8 cellular contexts compared by ENCODE assay signal in the genomic region with DNA sequence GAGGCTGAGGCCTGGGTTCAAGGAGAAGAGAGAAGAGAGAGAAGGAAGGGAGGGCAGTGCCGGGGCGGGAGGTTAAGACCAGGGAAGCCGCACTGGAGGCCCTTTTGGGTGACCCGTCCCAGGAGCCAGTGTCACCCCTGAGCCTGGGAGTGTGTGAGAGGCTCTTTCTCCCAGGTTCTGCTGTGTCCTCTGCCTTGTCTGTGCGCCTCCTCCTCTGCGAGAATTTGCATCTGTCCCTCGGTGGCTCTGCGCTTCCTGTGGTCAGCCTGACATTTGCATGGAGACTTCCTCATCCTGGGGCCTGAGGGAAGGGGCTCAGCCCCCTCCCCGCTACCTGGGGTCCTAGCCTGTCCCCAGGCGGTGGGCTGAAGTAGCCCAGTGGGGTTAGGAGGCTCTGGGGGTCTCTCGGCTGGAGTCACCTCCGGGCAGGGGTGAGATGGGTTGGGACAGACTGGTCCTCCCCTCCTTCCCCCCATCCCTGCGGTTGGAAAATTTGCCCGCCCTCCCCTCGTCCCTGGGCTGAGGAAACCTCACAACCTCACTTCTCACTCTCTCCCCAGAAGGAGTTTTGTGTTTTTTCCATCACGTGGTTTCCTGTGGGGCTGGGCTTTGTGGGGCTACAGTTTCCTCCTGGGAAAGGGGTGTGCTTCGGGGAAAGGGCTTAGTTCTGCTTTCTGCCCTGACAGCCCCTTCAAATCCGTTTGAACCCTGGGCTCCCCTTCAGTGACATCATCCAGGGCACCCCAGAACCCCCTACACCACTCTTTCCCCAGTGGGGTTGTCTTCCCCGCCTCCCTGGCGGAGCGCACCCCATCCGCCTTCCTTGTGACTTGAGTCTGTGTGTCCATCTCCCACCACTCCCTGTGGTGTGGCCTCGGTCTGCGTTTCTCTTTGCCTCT. TPM values are rescaled to one million over a fixed set of nuclear protein-coding genes. Genes with fewer than 3 reads are reported as not detected.
A peak's percentile ranks its signal among the peaks of the same experiment; 100 is the strongest.
DNase-seq lines count a peak whose midpoint lies in the region; ATAC-seq, FAIRE-seq and TF ChIP-seq lines count a peak whose summit lies in the region.

No MANE protein-coding gene starts in this region.

- H3K27ac ChIP-seq in CD4-positive, alpha-beta T cell (ENCODE audit: low read depth, low read length): peak overlapping the region; percentile 96
- peak overlapping the region; percentile 35 for H3K27ac ChIP-seq in KMS-11
- peak overlapping the region; percentile 65 to 87 for H3K27ac ChIP-seq in small intestine (ENCODE audit: low read depth in 1 of 2, low read length in 1 of 2)

- intact Hi-C loops in CD4-positive, alpha-beta T cell (cut with DNase I, micrococcal nuclease): loop anchor here in 1 of 2 experiments (1.0 to 5.0 kb wide), 2 partner anchors 8 to 101 kb away; a partner anchor contains a TSS

- WGBS in small intestine, 3 donors: 50 to 78% (median 68%) methylated on average over 21 to 24 of the region's 24 CpGs

- peaks cover 34% of the 10 kb centered on the region for H3K4me1 ChIP-seq in KMS-11 (ENCODE audit: low read depth, poor library complexity, severe bottlenecking)
- no peaks in the 10 kb centered on the region for H3K4me1 ChIP-seq in small intestine (ENCODE audit: control insufficient read depth in 2 of 2, insufficient read depth in 1 of 2, low read depth in 1 of 2, low read length in 1 of 2)

- H3K27ac Mint-ChIP-seq in CD4-positive, alpha-beta T cell: peak overlapping the region; percentile 97

- peak in 9 of 10 experiments; percentile 50 to 73 (median 59) for DNase-seq in CD4-positive, alpha-beta T cell
- peak; percentile 80 to 87 for DNase-seq in activated CD8-positive, alpha-beta memory T cell treated with anti-CD3 and anti-CD28 coated beads for 4 hours (ENCODE audit: low read depth in 2 of 2)
- DNase-seq in fibroblast of peridontal ligament (ENCODE audit: extremely low read depth): peak; percentile 63
- DNase-seq in small intestine: peak; percentile 56
- no peak for DNase-seq in NCI-H69 (lab: John Stamatoyannopoulos, UW)
- DNase-seq in amniotic stem cell (lab: John Stamatoyannopoulos, UW): no peak

- H3K9me3 ChIP-seq in CD4-positive, alpha-beta T cell (ENCODE audit: control insufficient read depth, low read length): no peaks in the 10 kb centered on the region
- no peaks in the 10 kb centered on the region for H3K9me3 ChIP-seq in small intestine (ENCODE audit: control insufficient read depth, low read depth)

- H3K4me2 ChIP-seq in KMS-11: peak overlapping the region; percentile 93

- FAIRE-seq in small intestine (lab: Jason Lieb, UNC): no peak

- H4K20me1 ChIP-seq in KMS-11 (ENCODE audit: insufficient read depth): no peaks in the 10 kb centered on the region

- H3K4me1 Mint-ChIP-seq in CD4-positive, alpha-beta T cell (ENCODE audit: low read depth): peaks cover 89% of the 10 kb centered on the region

- POLR2A ChIA-PET in CD4-positive, alpha-beta T cell (lab: Charles Lee): interaction anchor here (1.2 to 16.4 kb wide), 5 partner anchors 5 to 16 kb away, joined by 5 to 963 read pairs (median 27); a partner anchor contains a TSS

- peak overlapping the region; percentile 20; the same call in 1 of the 2 replicates for H3K9ac ChIP-seq in KMS-11

- H3K9me3 Mint-ChIP-seq in CD4-positive, alpha-beta T cell: no peaks in the 10 kb centered on the region

- no peak overlapping the region for H3K4me3 ChIP-seq in KMS-11 (IDR thresholded peaks at IDR 0.05; ENCODE audit: insufficient read depth, low read depth, low read length)
- peak overlapping the region; percentile 64 to 66 for H3K4me3 ChIP-seq in small intestine (ENCODE audit: low read depth in 1 of 2, low read length in 2 of 2)

- no peaks in the 10 kb centered on the region for H3K27me3 Mint-ChIP-seq in CD4-positive, alpha-beta T cell

- no peaks in the 10 kb centered on the region for H3K36me3 ChIP-seq in KMS-11 (ENCODE audit: insufficient read depth)
- H3K36me3 ChIP-seq in small intestine (ENCODE audit: control insufficient read depth in 2 of 2, insufficient read depth in 2 of 2, low read length in 2 of 2): peaks cover 0 to 4% of the 10 kb centered on the region in 2 donors

- H3K27me3 ChIP-seq in CD4-positive, alpha-beta T cell (ENCODE audit: control insufficient read depth, insufficient read depth, low read length): no peaks in the 10 kb centered on the region
- no peaks in the 10 kb centered on the region for H3K27me3 ChIP-seq in KMS-11 (ENCODE audit: insufficient read depth, low read depth)
- H3K27me3 ChIP-seq in small intestine (ENCODE audit: control insufficient read depth in 2 of 2, insufficient read depth in 2 of 2, low read length in 2 of 2): no peaks in the 10 kb centered on the region

- CTCF ChIA-PET in CD4-positive, alpha-beta T cell (lab: Charles Lee): interaction anchor here (1.4 to 13.3 kb wide), 3 partner anchors 6 to 63 kb away, joined by 3 to 324 read pairs (median 4); a partner anchor contains a TSS

- TF ChIP-seq CTCF in CD4-positive, alpha-beta T cell (IDR thresholded peaks at IDR 0.05): no peak
- no peak for TF ChIP-seq CTCF in KMS-11 (conservative IDR thresholded peaks at IDR 0.05; ENCODE audit: low read depth, low read length)

- no peaks in the 10 kb centered on the region for H3K79me2 ChIP-seq in KMS-11 (ENCODE audit: insufficient read depth, low read depth)

- peak overlapping the region; percentile 79 for H2AFZ ChIP-seq in KMS-11 (ENCODE audit: low read depth)

- ATAC-seq in CD4-positive, alpha-beta T cell (ENCODE audit: poor library complexity): peak; percentile 45
- peak; percentile 45 for ATAC-seq in GM21390 (IDR thresholded peaks at IDR 0.05; ENCODE audit: unreplicated experiment)

- H3K36me3 Mint-ChIP-seq in CD4-positive, alpha-beta T cell (ENCODE audit: low read depth): peaks cover 75% of the 10 kb centered on the region

- H3K4me3 Mint-ChIP-seq in CD4-positive, alpha-beta T cell: peak overlapping the region; percentile 100

RNA-seq across cellular contexts. Expression of a gene that starts 2.5 kb away (rescaled TPM):
- 10 to 100 TPM; 79.0 to 83.5 TPM for total RNA-seq in CD4-positive, alpha-beta T cell
- polyA plus RNA-seq in small intestine: 10 to 100 TPM; 40.7 to 81.1 (median 76.7) TPM

RNA-seq across cellular contexts. Expression of a gene that starts 9.8 kb away (rescaled TPM):
- total RNA-seq in CD4-positive, alpha-beta T cell: 100 to 1,000 TPM; 305 to 311 TPM
- polyA plus RNA-seq in small intestine: 100 to 1,000 TPM; 185 to 379 (median 361) TPM

RNA-seq across cellular contexts. Expression of a gene that starts 10.1 kb away (rescaled TPM):
- not detected for total RNA-seq in CD4-positive, alpha-beta T cell
- not detected for polyA plus RNA-seq in small intestine

RNA-seq across cellular contexts. Expression of a gene that starts 16.8 kb away (rescaled TPM):
- total RNA-seq in CD4-positive, alpha-beta T cell: 100 to 1,000 TPM; 138 to 147 TPM
- polyA plus RNA-seq in small intestine: 100 to 1,000 TPM; 165 to 311 (median 210) TPM

RNA-seq across cellular contexts. Expression of a gene that starts 17.0 kb away (rescaled TPM):
- total RNA-seq in CD4-positive, alpha-beta T cell: 10 to 100 TPM; 33.9 to 34.8 TPM
- 10 to 100 TPM; 12.3 to 32.3 (median 14.1) TPM for polyA plus RNA-seq in small intestine

Comparison
In these comparisons a context has a peak if more than half of its experiments do, and no peak if none do; other contexts are left out.
1. DNase-seq: peak in CD4-positive, alpha-beta T cell (9 of 10), activated CD8-positive, alpha-beta memory T cell treated with anti-CD3 and anti-CD28 coated beads for 4 hours (2 of 2), fibroblast of peridontal ligament (single experiment) and small intestine (single experiment); none in NCI-H69 (single experiment) and amniotic stem cell (single experiment).
2. H3K27ac ChIP-seq: peak in every context shown above with its lines; median percentile 96 in CD4-positive, alpha-beta T cell; 76 in small intestine; 35 in KMS-11.